ENCODE assay signal across 35 cellular contexts in genomic region chr1:236908669-236909068, GRCh38.
"Had no signal": no experiment of that assay in that cellular context is flagged by ENCODE, and none has a peak within 500 bp of the region (broad histone marks: within the 10 kb centered on the region; RNA-seq: fewer than 3 reads in every experiment).

No MANE protein-coding gene starts in this region.

- H3K4me2 ChIP-seq: KMS-11 had no signal

- H3K36me3 ChIP-seq: MG63 had no signal

- DNase-seq: Karpas-422, Kasumi-1, KG1, MG63, MM.1S, MV-4-11, NCI-H1048, NCI-H1092, NCI-H1092 treated with DMSO at 0.1 percent for 48 hours, NCI-H1105, NCI-H1105 treated with DMSO at 0.1 percent for 48 hours, NCI-H1417, NCI-H1417 treated with DMSO at 0.1 percent for 48 hours, NCI-H1436, NCI-H1436 treated with DMSO at 0.1 percent for 48 hours, NCI-H146, NCI-H1694, NCI-H1694 treated with DMSO at 0.1 percent for 48 hours, NCI-H187, NCI-H187 treated with DMSO at 0.1 percent for 48 hours, NCI-H1930, NCI-H2029, NCI-H2029 treated with DMSO at 0.1 percent for 48 hours, NCI-H2081, NCI-H2081 treated with DMSO at 0.1 percent for 48 hours, NCI-H2107, NCI-H2171, NCI-H2171 treated with DMSO at 0.1 percent for 48 hours, NCI-H2227 treated with DMSO at 0.1 percent for 48 hours, NCI-H226, NCI-H345, NCI-H446, NCI-H446 treated with DMSO at 0.1 percent for 48 hours, NCI-H510A had no signal

- H3K27ac ChIP-seq: KMS-11 had no signal

- H3K4me3 ChIP-seq: MG63 had no signal

- H3K9me3 ChIP-seq: MG63 had no signal

- H3K9ac ChIP-seq: KMS-11 had no signal

- H3K27me3 ChIP-seq: MG63 had no signal
